In the genomic region with DNA sequence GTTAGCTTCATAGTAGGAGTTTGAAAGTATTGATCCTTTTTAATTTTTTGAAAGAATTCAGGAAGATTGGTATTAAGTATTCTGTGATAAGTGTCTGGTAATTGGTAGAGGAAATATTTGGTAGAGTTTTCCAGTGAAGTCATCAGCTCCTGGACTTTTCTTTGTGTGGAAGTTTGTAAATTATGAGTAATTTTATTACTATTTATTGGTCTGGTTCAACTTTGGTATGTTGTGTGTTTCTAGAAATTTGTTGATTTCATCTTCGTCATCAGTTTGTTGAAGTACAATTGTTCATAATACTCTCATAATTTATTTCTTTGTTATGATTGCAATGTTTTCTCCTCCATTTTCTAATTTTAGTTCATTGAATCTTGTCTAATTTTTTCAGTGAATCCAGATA, we compare ENCODE assay signal across 22 cellular contexts.
A peak's percentile ranks its signal among the peaks of the same experiment; 100 is the strongest.
DNase-seq lines count a peak whose midpoint lies in the region; ATAC-seq, FAIRE-seq and TF ChIP-seq lines count a peak whose summit lies in the region.
"Had no signal": no experiment of that assay in that cellular context is flagged by ENCODE, and none has a peak within 500 bp of the region (broad histone marks: within the 10 kb centered on the region; RNA-seq: fewer than 3 reads in every experiment).

No MANE protein-coding gene starts in this region.

- peak; percentile 33 for FAIRE-seq in frontal cortex (lab: Jason Lieb, UNC)
- FAIRE-seq: GM12878, GM19239 had no signal

- H3F3A ChIP-seq in GM23248 (ENCODE audit: insufficient read depth) (no peaks in the 10 kb centered on the region), PC-3 (ENCODE audit: low read length, unreplicated experiment) (no peaks in the 10 kb centered on the region)

- in situ Hi-C loops in GM23248 (cut with MboI): no loop called here

- no peaks in the 10 kb centered on the region for H3K9me3 ChIP-seq in GM23248 (ENCODE audit: low read depth)
- H3K9me3 ChIP-seq in PC-3 (ENCODE audit: low read length): no peaks in the 10 kb centered on the region
- H3K9me3 ChIP-seq: BE2C, HAP-1 had no signal

- BruUV-seq in PC-3 (replicated peaks; lab: Mats Ljungman, UMichigan): no TSS peak

- ATAC-seq in PC-3: peak; percentile 53
- no peak for ATAC-seq in HG03457 (IDR thresholded peaks at IDR 0.05; ENCODE audit: unreplicated experiment)
- ATAC-seq: GM12878 had no signal

- peak; percentile 15 for DNase-seq in AG20443 (ENCODE audit: low spot score)
- peak; percentile 27 for DNase-seq in GM23248
- peak; percentile 59 for DNase-seq in PC-3
- no peak for DNase-seq in frontal cortex (ENCODE audit: low spot score in 2 of 2)
- DNase-seq in GDM1 (lab: John Stamatoyannopoulos, UW): no peak
- DNase-seq in iPS-NIHi11 (ENCODE audit: low spot score): no peak
- DNase-seq in NCI-H128 (lab: John Stamatoyannopoulos, UW; ENCODE audit: unreplicated experiment): no peak
- DNase-seq: 8988T; BE2C; C1 segment of cervical spinal cord; CD4-positive, CD25-positive, alpha-beta regulatory T cell; CD8-positive, alpha-beta memory T cell; COR-L47; DMS 273 treated with DMSO at 0.1 percent for 48 hours; DMS53; DND-41 had no signal

- CTCF ChIA-PET in PC-3 (lab: Charles Lee): no interaction called here

- no peak overlapping the region for H3K9ac ChIP-seq in GM23248
- no peak overlapping the region for H3K9ac ChIP-seq in PC-3 (ENCODE audit: low read length)
- H3K9ac ChIP-seq: KMS-11 had no signal

- H3K27ac ChIP-seq in GM23248 (no peak overlapping the region), PC-3 (ENCODE audit: low read length) (peak overlapping the region; percentile 13)
- H3K27ac ChIP-seq: HL-60, KMS-11 had no signal

- WGBS in GM23248 (ENCODE audit: low coverage in 1 of 2, low lambda C conversion rate in 2 of 2, missing lambda C conversion rate in 2 of 2), 2 experiments: 11 to 25% methylated on average over 1 of the region's 1 CpG

- H3K4me2 ChIP-seq in GM23248 (ENCODE audit: unreplicated experiment) (no peak overlapping the region), PC-3 (ENCODE audit: low read length) (peak overlapping the region; percentile 23)
- H3K4me2 ChIP-seq: KMS-11 had no signal

- H3K36me3 ChIP-seq in GM23248 (ENCODE audit: low read depth): no peaks in the 10 kb centered on the region
- H3K36me3 ChIP-seq in PC-3 (ENCODE audit: low read depth, low read length): no peaks in the 10 kb centered on the region
- H3K36me3 ChIP-seq: BE2C, HAP-1 had no signal

- H3K4me1 ChIP-seq in GM23248 (ENCODE audit: insufficient read depth) (peaks cover 12% of the 10 kb centered on the region; the same call in 1 of the 2 replicates), PC-3 (ENCODE audit: insufficient read depth, low read length) (peaks cover 31% of the 10 kb centered on the region)
- H3K4me1 ChIP-seq: BE2C, HAP-1 had no signal

- H2AFZ ChIP-seq in GM23248 (peak overlapping the region; percentile 2; the same call in 1 of the 2 replicates), PC-3 (ENCODE audit: low read length) (0 out of 2 replicates have a peak overlapping the region, but pooled peaks have one; percentile 8)

- H3K4me3 ChIP-seq in GM23248 (no peak overlapping the region), PC-3 (ENCODE audit: low read length) (no peak overlapping the region)
- H3K4me3 ChIP-seq: GM12878, HAP-1 had no signal

- TF ChIP-seq CTCF in PC-3 (conservative IDR thresholded peaks at IDR 0.05; ENCODE audit: low read depth, low read length): no peak

- intact Hi-C loops in PC-3 (cut with micrococcal nuclease): loop anchor here (2.0 kb wide), 1 partner anchor 34 kb away; no protein-coding TSS in a partner anchor

- POLR2A ChIA-PET in PC-3 (lab: Charles Lee; ENCODE audit: unreplicated experiment): interaction anchor here (0.6 kb wide), 1 partner anchor 312 kb away, joined by 3 read pairs; no protein-coding TSS in a partner anchor

- H3K27me3 ChIP-seq in GM23248 (replicated peaks; ENCODE audit: insufficient read depth): no peaks in the 10 kb centered on the region
- no peaks in the 10 kb centered on the region for H3K27me3 ChIP-seq in PC-3 (ENCODE audit: low read length)
- H3K27me3 ChIP-seq: BE2C had no signal

- H4K20me1 ChIP-seq in GM23248 (ENCODE audit: insufficient read depth): no peaks in the 10 kb centered on the region
- no peaks in the 10 kb centered on the region for H4K20me1 ChIP-seq in PC-3 (ENCODE audit: low read length)

- no peaks in the 10 kb centered on the region for H3K79me2 ChIP-seq in GM23248 (ENCODE audit: insufficient read depth)
- no peaks in the 10 kb centered on the region for H3K79me2 ChIP-seq in PC-3 (ENCODE audit: low read length)

- H3K9me2 ChIP-seq in GM23248 (ENCODE audit: insufficient read depth) (0 out of 2 replicates have a peak, but pooled peaks cover 5% of the 10 kb centered on the region), PC-3 (replicated peaks; ENCODE audit: low read length) (no peaks in the 10 kb centered on the region)

Comparison
In these comparisons a context has a peak if more than half of its experiments do, and no peak if none do; other contexts are left out.
1. DNase-seq: peak in AG20443 (single experiment), GM23248 (single experiment) and PC-3 (single experiment); none in frontal cortex (0 of 2), GDM1 (single experiment), iPS-NIHi11 (single experiment) and NCI-H128 (single experiment).